In the genomic region with DNA sequence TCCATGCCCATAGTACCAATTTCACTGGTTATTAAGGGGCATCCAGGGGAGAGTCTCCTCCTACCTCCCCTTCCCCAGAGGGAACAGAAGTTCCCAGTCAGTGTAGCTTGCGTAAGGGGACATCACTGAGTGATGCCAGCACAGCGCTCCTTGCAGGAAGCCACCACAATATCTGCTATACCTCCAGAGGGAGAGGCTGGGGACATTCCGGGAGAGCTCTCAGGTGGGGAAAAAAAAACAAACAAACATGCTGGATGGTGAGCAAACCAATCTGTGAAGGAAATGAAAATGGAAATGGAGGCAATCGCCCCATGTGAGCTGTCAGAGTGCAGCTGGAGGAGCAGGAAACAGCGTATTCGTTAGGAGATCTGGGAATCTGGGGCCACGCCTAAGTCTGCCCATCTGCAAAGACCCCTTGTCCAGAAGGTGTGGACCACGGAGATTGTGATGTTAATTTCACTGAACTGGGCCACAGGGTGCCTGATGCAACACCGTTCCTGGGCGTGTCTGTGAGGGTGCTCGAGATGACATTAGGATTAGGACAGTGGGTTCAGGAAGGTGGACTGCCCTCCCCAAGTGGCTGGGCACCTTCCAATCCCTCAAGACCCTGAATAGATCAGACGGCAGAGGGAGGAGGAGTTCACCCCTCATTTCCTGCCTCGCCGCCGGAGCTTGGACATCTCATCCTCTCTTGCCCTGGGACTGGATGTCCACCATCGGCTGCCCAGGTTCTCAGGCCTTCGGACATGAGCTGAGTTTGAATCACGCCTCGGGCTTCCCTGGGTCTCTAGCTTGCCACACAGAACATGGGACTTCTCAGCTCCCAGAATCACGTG, we compare ENCODE assay signal across 1 cellular context.
TF ChIP-seq lines count a peak whose summit lies in the region.

No MANE protein-coding gene starts in this region.

TF ChIP-seq in H1, 55 proteins besides CTCF, POLR2A, EP300 and RAD21 (continued from another document):
- TF ChIP-seq, protein P1, sequence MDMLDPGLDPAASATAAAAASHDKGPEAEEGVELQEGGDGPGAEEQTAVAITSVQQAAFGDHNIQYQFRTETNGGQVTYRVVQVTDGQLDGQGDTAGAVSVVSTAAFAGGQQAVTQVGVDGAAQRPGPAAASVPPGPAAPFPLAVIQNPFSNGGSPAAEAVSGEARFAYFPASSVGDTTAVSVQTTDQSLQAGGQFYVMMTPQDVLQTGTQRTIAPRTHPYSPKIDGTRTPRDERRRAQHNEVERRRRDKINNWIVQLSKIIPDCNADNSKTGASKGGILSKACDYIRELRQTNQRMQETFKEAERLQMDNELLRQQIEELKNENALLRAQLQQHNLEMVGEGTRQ (IDR thresholded peaks at IDR 0.05; ENCODE audit: low read length), result no peak
- TF ChIP-seq, protein P2, sequence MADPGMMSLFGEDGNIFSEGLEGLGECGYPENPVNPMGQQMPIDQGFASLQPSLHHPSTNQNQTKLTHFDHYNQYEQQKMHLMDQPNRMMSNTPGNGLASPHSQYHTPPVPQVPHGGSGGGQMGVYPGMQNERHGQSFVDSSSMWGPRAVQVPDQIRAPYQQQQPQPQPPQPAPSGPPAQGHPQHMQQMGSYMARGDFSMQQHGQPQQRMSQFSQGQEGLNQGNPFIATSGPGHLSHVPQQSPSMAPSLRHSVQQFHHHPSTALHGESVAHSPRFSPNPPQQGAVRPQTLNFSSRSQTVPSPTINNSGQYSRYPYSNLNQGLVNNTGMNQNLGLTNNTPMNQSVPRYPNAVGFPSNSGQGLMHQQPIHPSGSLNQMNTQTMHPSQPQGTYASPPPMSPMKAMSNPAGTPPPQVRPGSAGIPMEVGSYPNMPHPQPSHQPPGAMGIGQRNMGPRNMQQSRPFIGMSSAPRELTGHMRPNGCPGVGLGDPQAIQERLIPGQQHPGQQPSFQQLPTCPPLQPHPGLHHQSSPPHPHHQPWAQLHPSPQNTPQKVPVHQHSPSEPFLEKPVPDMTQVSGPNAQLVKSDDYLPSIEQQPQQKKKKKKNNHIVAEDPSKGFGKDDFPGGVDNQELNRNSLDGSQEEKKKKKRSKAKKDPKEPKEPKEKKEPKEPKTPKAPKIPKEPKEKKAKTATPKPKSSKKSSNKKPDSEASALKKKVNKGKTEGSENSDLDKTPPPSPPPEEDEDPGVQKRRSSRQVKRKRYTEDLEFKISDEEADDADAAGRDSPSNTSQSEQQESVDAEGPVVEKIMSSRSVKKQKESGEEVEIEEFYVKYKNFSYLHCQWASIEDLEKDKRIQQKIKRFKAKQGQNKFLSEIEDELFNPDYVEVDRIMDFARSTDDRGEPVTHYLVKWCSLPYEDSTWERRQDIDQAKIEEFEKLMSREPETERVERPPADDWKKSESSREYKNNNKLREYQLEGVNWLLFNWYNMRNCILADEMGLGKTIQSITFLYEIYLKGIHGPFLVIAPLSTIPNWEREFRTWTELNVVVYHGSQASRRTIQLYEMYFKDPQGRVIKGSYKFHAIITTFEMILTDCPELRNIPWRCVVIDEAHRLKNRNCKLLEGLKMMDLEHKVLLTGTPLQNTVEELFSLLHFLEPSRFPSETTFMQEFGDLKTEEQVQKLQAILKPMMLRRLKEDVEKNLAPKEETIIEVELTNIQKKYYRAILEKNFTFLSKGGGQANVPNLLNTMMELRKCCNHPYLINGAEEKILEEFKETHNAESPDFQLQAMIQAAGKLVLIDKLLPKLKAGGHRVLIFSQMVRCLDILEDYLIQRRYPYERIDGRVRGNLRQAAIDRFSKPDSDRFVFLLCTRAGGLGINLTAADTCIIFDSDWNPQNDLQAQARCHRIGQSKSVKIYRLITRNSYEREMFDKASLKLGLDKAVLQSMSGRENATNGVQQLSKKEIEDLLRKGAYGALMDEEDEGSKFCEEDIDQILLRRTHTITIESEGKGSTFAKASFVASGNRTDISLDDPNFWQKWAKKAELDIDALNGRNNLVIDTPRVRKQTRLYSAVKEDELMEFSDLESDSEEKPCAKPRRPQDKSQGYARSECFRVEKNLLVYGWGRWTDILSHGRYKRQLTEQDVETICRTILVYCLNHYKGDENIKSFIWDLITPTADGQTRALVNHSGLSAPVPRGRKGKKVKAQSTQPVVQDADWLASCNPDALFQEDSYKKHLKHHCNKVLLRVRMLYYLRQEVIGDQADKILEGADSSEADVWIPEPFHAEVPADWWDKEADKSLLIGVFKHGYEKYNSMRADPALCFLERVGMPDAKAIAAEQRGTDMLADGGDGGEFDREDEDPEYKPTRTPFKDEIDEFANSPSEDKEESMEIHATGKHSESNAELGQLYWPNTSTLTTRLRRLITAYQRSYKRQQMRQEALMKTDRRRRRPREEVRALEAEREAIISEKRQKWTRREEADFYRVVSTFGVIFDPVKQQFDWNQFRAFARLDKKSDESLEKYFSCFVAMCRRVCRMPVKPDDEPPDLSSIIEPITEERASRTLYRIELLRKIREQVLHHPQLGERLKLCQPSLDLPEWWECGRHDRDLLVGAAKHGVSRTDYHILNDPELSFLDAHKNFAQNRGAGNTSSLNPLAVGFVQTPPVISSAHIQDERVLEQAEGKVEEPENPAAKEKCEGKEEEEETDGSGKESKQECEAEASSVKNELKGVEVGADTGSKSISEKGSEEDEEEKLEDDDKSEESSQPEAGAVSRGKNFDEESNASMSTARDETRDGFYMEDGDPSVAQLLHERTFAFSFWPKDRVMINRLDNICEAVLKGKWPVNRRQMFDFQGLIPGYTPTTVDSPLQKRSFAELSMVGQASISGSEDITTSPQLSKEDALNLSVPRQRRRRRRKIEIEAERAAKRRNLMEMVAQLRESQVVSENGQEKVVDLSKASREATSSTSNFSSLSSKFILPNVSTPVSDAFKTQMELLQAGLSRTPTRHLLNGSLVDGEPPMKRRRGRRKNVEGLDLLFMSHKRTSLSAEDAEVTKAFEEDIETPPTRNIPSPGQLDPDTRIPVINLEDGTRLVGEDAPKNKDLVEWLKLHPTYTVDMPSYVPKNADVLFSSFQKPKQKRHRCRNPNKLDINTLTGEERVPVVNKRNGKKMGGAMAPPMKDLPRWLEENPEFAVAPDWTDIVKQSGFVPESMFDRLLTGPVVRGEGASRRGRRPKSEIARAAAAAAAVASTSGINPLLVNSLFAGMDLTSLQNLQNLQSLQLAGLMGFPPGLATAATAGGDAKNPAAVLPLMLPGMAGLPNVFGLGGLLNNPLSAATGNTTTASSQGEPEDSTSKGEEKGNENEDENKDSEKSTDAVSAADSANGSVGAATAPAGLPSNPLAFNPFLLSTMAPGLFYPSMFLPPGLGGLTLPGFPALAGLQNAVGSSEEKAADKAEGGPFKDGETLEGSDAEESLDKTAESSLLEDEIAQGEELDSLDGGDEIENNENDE (IDR thresholded peaks at IDR 0.05; ENCODE audit: insufficient replicate concordance, low read length), result no peak
- TF ChIP-seq TAF1 (IDR thresholded peaks at IDR 0.05; ENCODE audit: low read depth, low read length) (no peak), EGR1 (IDR thresholded peaks at IDR 0.05; ENCODE audit: borderline replicate concordance, low read depth, low read length) (no peak), CREB1 (IDR thresholded peaks at IDR 0.05) (no peak)
